In genomic region chr6:157980288-157981131, GRCh38 we compare ENCODE assay signal across 8 cellular contexts. TPM values are rescaled to one million over a fixed set of nuclear protein-coding genes. Genes with fewer than 3 reads are reported as not detected.
DNase-seq lines count a peak whose midpoint lies in the region; FAIRE-seq and TF ChIP-seq lines count a peak whose summit lies in the region.

No MANE protein-coding gene starts in this region.

- H3K4me3 ChIP-seq in HUES64 (ENCODE audit: low read length): peak overlapping the region; percentile 70
- H3K4me3 ChIP-seq in bronchial epithelial cell (ENCODE audit: low read depth, low read length): peak overlapping the region; percentile 95
- peak overlapping the region; percentile 12 for H3K4me3 ChIP-seq in mucosa of stomach (ENCODE audit: low read length)

- H3K27me3 ChIP-seq in HUES64 (ENCODE audit: insufficient read depth, low read length) (peaks cover 24% of the 10 kb centered on the region), bronchial epithelial cell (ENCODE audit: control insufficient read depth, insufficient read depth, low read length) (peaks cover 1% of the 10 kb centered on the region), mucosa of stomach (ENCODE audit: control insufficient read depth, insufficient read depth, low read length) (no peaks in the 10 kb centered on the region)

- TF ChIP-seq CTCF in bronchial epithelial cell (IDR thresholded peaks at IDR 0.05; ENCODE audit: insufficient read depth, low read length, severe bottlenecking): no peak

- no peak for DNase-seq in GM12892 (ENCODE audit: insufficient read length)
- DNase-seq in bronchial epithelial cell (ENCODE audit: low read depth): no peak
- no peak for DNase-seq in retina
- DNase-seq in NCI-H345 (lab: John Stamatoyannopoulos, UW): no peak
- no peak for DNase-seq in ACHN
- DNase-seq in activated effector memory CD4-positive, alpha-beta T cell treated with Interleukin-2 at 50 U/mL for 16 hours: no peak

- H3K36me3 ChIP-seq in HUES64 (ENCODE audit: insufficient read depth, low read length): no peaks in the 10 kb centered on the region
- no peaks in the 10 kb centered on the region for H3K36me3 ChIP-seq in bronchial epithelial cell (ENCODE audit: control insufficient read depth, insufficient read depth, low read length)
- H3K36me3 ChIP-seq in mucosa of stomach (ENCODE audit: control insufficient read depth, insufficient read depth, low read length): no peaks in the 10 kb centered on the region

- FAIRE-seq in GM12892 (lab: Jason Lieb, UNC) (peak; percentile 84), bronchial epithelial cell (lab: Jason Lieb, UNC) (no peak)

- H3K9me3 ChIP-seq in HUES64 (ENCODE audit: insufficient read depth, low read depth, low read length): no peaks in the 10 kb centered on the region
- H3K9me3 ChIP-seq in mucosa of stomach (ENCODE audit: control insufficient read depth, low read length): no peaks in the 10 kb centered on the region

- in situ Hi-C loops in ACHN (cut with HindIII; ENCODE audit: low pct_ligation_motif_present, low pct_unique_long_range_greater_than_20kb, low sequenced_read_pairs): no loop called here

- peak overlapping the region; percentile 88; the same call in 1 of the 2 replicates for H3K9ac ChIP-seq in HUES64 (ENCODE audit: low read depth, low read length)
- peak overlapping the region; percentile 91 for H3K9ac ChIP-seq in mucosa of stomach (ENCODE audit: low read length)

- no peak for TF ChIP-seq POLR2A in GM12892 (IDR thresholded peaks at IDR 0.05; ENCODE audit: low read depth, low read length)

- H3K27ac ChIP-seq in HUES64 (ENCODE audit: low read depth, low read length): peak overlapping the region; percentile 54; the same call in 1 of the 2 replicates

- WGBS in HUES64: 89% methylated on average over 19 of the region's 19 CpGs

- H3K4me1 ChIP-seq in HUES64 (ENCODE audit: insufficient read depth, low read length) (peaks cover 19% of the 10 kb centered on the region), mucosa of stomach (ENCODE audit: control insufficient read depth, insufficient read depth, low read length) (peaks cover 21% of the 10 kb centered on the region)

RNA-seq across cellular contexts. Expression of gene SYNJ2, which starts 1.2 kb away (rescaled TPM):
- polyA plus RNA-seq in GM12892 (2012; ENCODE audit: missing spikeins): 2.7 TPM
- 8.6 TPM for polyA plus RNA-seq in HUES64 (2013, experiment 1 of 2)
- polyA plus RNA-seq in HUES64 (2013, experiment 2 of 2): 5.8 TPM
- 7.4 and 8.2 TPM in 2 replicates for total RNA-seq in bronchial epithelial cell

Comparison
In these comparisons a context has a peak if more than half of its experiments do, and no peak if none do; other contexts are left out.
1. H3K4me3 ChIP-seq: peak in every context shown above with its lines; median percentile 95 in bronchial epithelial cell; 70 in HUES64; 12 in mucosa of stomach.